In genomic region chr11:74566386-74566960, GRCh38 we compare ENCODE assay signal across 12 cellular contexts.
"Had no signal": no experiment of that assay in that cellular context is flagged by ENCODE, and none has a peak within 500 bp of the region (broad histone marks: within the 10 kb centered on the region; RNA-seq: fewer than 3 reads in every experiment).

No MANE protein-coding gene starts in this region.

- H3K27ac ChIP-seq: dorsolateral prefrontal cortex, gastroesophageal sphincter, lower lobe of right lung, right atrium auricular region, WERI-Rb-1 had no signal

- H3K4me3 ChIP-seq: dorsolateral prefrontal cortex, gastroesophageal sphincter, lower lobe of right lung, right atrium auricular region had no signal

- H3K27me3 ChIP-seq: dorsolateral prefrontal cortex, gastroesophageal sphincter, right atrium auricular region had no signal

- H3K4me1 ChIP-seq: gastroesophageal sphincter, lower lobe of right lung, right atrium auricular region had no signal

- H3K36me3 ChIP-seq: gastroesophageal sphincter, lower lobe of right lung, right atrium auricular region, WERI-Rb-1 had no signal

- DNase-seq: activated CD4-positive, alpha-beta memory T cell treated with anti-CD3 and anti-CD28 coated beads for 36 hours; activated CD8-positive, alpha-beta memory T cell treated with anti-CD3 and anti-CD28 coated beads, Interleukin-2, amount 10 ng/mL, durations not matched to agents 7 days and 5 days; activated naive CD4-positive, alpha-beta T cell treated with anti-CD3 and anti-CD28 coated beads, Interleukin-2, amount 10 ng/mL, durations not matched to agents 7 days and 5 days; activated T-cell treated with anti-CD3 and anti-CD28 coated beads, Interleukin-2, amount 50 U/mL, for 1 hour; dorsolateral prefrontal cortex; erythroblast; lower lobe of right lung; naive thymus-derived CD4-positive, alpha-beta T cell; stimulated activated naive CD8-positive, alpha-beta T cell treated with anti-CD3 and anti-CD28 coated beads, Interleukin-15, Interleukin-2, amounts not matched to agents 100 U/mL and 50 U/mL, for 24 hours; WERI-Rb-1 had no signal
